13 cellular contexts compared by ENCODE assay signal in genomic region chr6:34585512-34586045, GRCh38. TPM values are rescaled to one million over a fixed set of nuclear protein-coding genes. Genes with fewer than 3 reads are reported as not detected.
DNase-seq lines count a peak whose midpoint lies in the region; TF ChIP-seq lines count a peak whose summit lies in the region.
"Had no signal": no experiment of that assay in that cellular context is flagged by ENCODE, and none has a peak within 500 bp of the region (broad histone marks: within the 10 kb centered on the region; RNA-seq: fewer than 3 reads in every experiment).

No MANE protein-coding gene starts in this region.

- no peak overlapping the region for H2AFZ ChIP-seq in ACC112 (ENCODE audit: low read length, unreplicated experiment)

- no peak overlapping the region for H3K4me3 Mint-ChIP-seq in brain

- H3K27me3 ChIP-seq in ACC112 (ENCODE audit: insufficient read depth, low read length) = no peaks in the 10 kb centered on the region

- no peaks in the 10 kb centered on the region for H3K9me3 Mint-ChIP-seq in brain

- TF ChIP-seq CTCF in brain (conservative IDR thresholded peaks at IDR 0.05) (no peak), fibroblast of villous mesenchyme (IDR thresholded peaks at IDR 0.05; ENCODE audit: insufficient read depth, low read depth, low read length) (no peak)

- H3K36me3 ChIP-seq in ACC112 (ENCODE audit: insufficient read depth, low read length) = peaks cover 3% of the 10 kb centered on the region; the same call in 1 of the 2 replicates

- in situ Hi-C loops in ACHN (cut with HindIII; ENCODE audit: low pct_ligation_motif_present, low pct_unique_long_range_greater_than_20kb, low sequenced_read_pairs) = no loop called here

- peaks cover 9% of the 10 kb centered on the region for H3K36me3 Mint-ChIP-seq in brain

- peak overlapping the region in 3 of 5 experiments; percentile 19 to 86 (median 51) for H3K27ac Mint-ChIP-seq in brain

- H3K4me3 ChIP-seq in ACC112 (ENCODE audit: low read depth, low read length) (no peak overlapping the region), fibroblast of villous mesenchyme (ENCODE audit: low read depth, low read length) (no peak overlapping the region)
- H3K4me3 ChIP-seq: lung had no signal

- H3K27ac ChIP-seq in ACC112 (ENCODE audit: low read depth, low read length) = peak overlapping the region; percentile 9; the same call in 1 of the 2 replicates

- DNase-seq in H4 (ENCODE audit: low spot score) = peak; percentile 29
- peak; percentile 84 for DNase-seq in fibroblast of villous mesenchyme (ENCODE audit: low read depth)
- no peak for DNase-seq in NCI-H2196 treated with DMSO at 0.1 percent for 48 hours (lab: John Stamatoyannopoulos, UW; ENCODE audit: unreplicated experiment)
- no peak for DNase-seq in activated CD8-positive, alpha-beta memory T cell treated with anti-CD3 and anti-CD28 coated beads for 24 hours
- DNase-seq in ACHN = no peak
- DNase-seq in SIG-M5 treated with dmso at 0.1 percent for 504 hours (lab: John Stamatoyannopoulos, UW; ENCODE audit: unreplicated experiment) = no peak
- DNase-seq: cerebellar nuclear complex, SHP77 treated with DMSO at 0.1 percent for 48 hours, small intestine, T1000 had no signal

- no peaks in the 10 kb centered on the region for H3K27me3 Mint-ChIP-seq in brain

- H3K79me2 ChIP-seq in ACC112 (ENCODE audit: control insufficient read depth, insufficient read depth, low read length, unreplicated experiment) = peaks cover under 1% of the 10 kb centered on the region

- peaks cover 21% of the 10 kb centered on the region for H3K4me1 ChIP-seq in ACC112 (ENCODE audit: control insufficient read depth, insufficient read depth, low read length, unreplicated experiment)

- H3K4me1 Mint-ChIP-seq in brain = peaks cover 12% of the 10 kb centered on the region

RNA-seq across cellular contexts. Expression of gene SPDEF, which starts 29.4 kb away (rescaled TPM):
- total RNA-seq in H4 (2014; rRNA removed; shearing (Covaris generic)) = 0.29 TPM in 1 of 2 replicates, not detected in the other
- polyA plus RNA-seq in brain (ENCODE audit: insufficient read depth, low read depth, low replicate concordance) = not detected
- under 0.01 TPM in 2 replicates for total RNA-seq in fibroblast of villous mesenchyme

Comparison
In these comparisons a context has a peak if more than half of its experiments do, and no peak if none do; other contexts are left out.
1. DNase-seq: peak in H4 (single experiment) and fibroblast of villous mesenchyme (single experiment); none in NCI-H2196 treated with DMSO at 0.1 percent for 48 hours (single experiment), activated CD8-positive, alpha-beta memory T cell treated with anti-CD3 and anti-CD28 coated beads for 24 hours (single experiment), ACHN (single experiment) and SIG-M5 treated with dmso at 0.1 percent for 504 hours (single experiment).